Comparison of ENCODE assay signal across 18 cellular contexts in genomic region chr18:49935215-49935614, GRCh38.
"Had no signal": no experiment of that assay in that cellular context is flagged by ENCODE, and none has a peak within 500 bp of the region (broad histone marks: within the 10 kb centered on the region; RNA-seq: fewer than 3 reads in every experiment).

No MANE protein-coding gene starts in this region.

- H3K36me3 ChIP-seq: gastroesophageal sphincter, prostate gland, right lobe of liver, upper lobe of left lung, uterus had no signal

- H3K4me1 Mint-ChIP-seq: naive B cell; stimulated activated effector memory CD8-positive, alpha-beta T cell treated with anti-CD3 and anti-CD28 coated beads, Interleukin-12 subunit alpha, Interleukin-12 subunit beta, amount 100 ng/mL, for 72 hours had no signal

- H3K9me3 Mint-ChIP-seq: naive B cell; nephron; stimulated activated effector memory CD8-positive, alpha-beta T cell treated with anti-CD3 and anti-CD28 coated beads, Interleukin-12 subunit alpha, Interleukin-12 subunit beta, amount 100 ng/mL, for 72 hours had no signal

- H3K27me3 ChIP-seq: esophagus squamous epithelium, gastroesophageal sphincter, right lobe of liver, tibial artery, upper lobe of left lung, uterus had no signal

- DNase-seq: effector memory CD4-positive, alpha-beta T cell; esophagus squamous epithelium; glutamatergic neuron; left colon; mesendoderm; naive B cell; right lobe of liver; stimulated activated CD4-positive, alpha-beta T cell treated with anti-CD3 and anti-CD28 coated beads, Interleukin-4, amount 100 ng/mL, for 1 hour; stimulated activated CD8-positive, alpha-beta memory T cell treated with anti-CD3 and anti-CD28 coated beads, Interleukin-4, amount 100 ng/mL, for 48 hours; stimulated activated naive CD8-positive, alpha-beta T cell treated with anti-CD3 and anti-CD28 coated beads, Interleukin-15, Interleukin-2, amounts not matched to agents 100 U/mL and 50 U/mL, for 24 hours; tibial artery; upper lobe of left lung; uterus had no signal

- H3K9ac ChIP-seq: parathyroid adenoma had no signal

- H3K4me3 Mint-ChIP-seq: naive B cell; nephron; stimulated activated effector memory CD8-positive, alpha-beta T cell treated with anti-CD3 and anti-CD28 coated beads, Interleukin-12 subunit alpha, Interleukin-12 subunit beta, amount 100 ng/mL, for 72 hours had no signal

- H3K9me3 ChIP-seq: esophagus squamous epithelium, gastroesophageal sphincter, prostate gland, right lobe of liver, tibial artery, upper lobe of left lung, uterus had no signal

- H3K4me1 ChIP-seq: esophagus squamous epithelium, gastroesophageal sphincter, parathyroid adenoma, prostate gland, right lobe of liver, tibial artery, upper lobe of left lung, uterus had no signal

- ATAC-seq: gastroesophageal sphincter; left colon; right lobe of liver; stimulated activated effector memory CD8-positive, alpha-beta T cell treated with anti-CD3 and anti-CD28 coated beads, Interleukin-12 subunit alpha, Interleukin-12 subunit beta, amount 100 ng/mL, for 72 hours; stimulated activated naive CD8-positive, alpha-beta T cell treated with anti-CD3 and anti-CD28 coated beads, Interleukin-15, Interleukin-2, amounts not matched to agents 100 U/mL and 50 U/mL, for 24 hours had no signal

- H3K4me3 ChIP-seq: esophagus squamous epithelium, gastroesophageal sphincter, prostate gland, right lobe of liver, tibial artery, upper lobe of left lung, uterus had no signal

- H3K36me3 Mint-ChIP-seq: naive B cell; stimulated activated effector memory CD8-positive, alpha-beta T cell treated with anti-CD3 and anti-CD28 coated beads, Interleukin-12 subunit alpha, Interleukin-12 subunit beta, amount 100 ng/mL, for 72 hours had no signal

- H3K27ac Mint-ChIP-seq: naive B cell; nephron; stimulated activated effector memory CD8-positive, alpha-beta T cell treated with anti-CD3 and anti-CD28 coated beads, Interleukin-12 subunit alpha, Interleukin-12 subunit beta, amount 100 ng/mL, for 72 hours had no signal

- H3K27ac ChIP-seq: esophagus squamous epithelium, gastroesophageal sphincter, parathyroid adenoma, prostate gland, right lobe of liver, tibial artery, upper lobe of left lung, uterus had no signal
